Comparison of ENCODE assay signal across 31 cellular contexts in genomic region chr2:48247171-48247570, GRCh38.
"Had no signal": no experiment of that assay in that cellular context is flagged by ENCODE, and none has a peak within 500 bp of the region (broad histone marks: within the 10 kb centered on the region; RNA-seq: fewer than 3 reads in every experiment).

No MANE protein-coding gene starts in this region.

- H3K27ac Mint-ChIP-seq: activated CD4-positive, alpha-beta memory T cell treated with anti-CD3 and anti-CD28 coated beads for 36 hours; activated CD4-positive, alpha-beta T cell treated with anti-CD3 and anti-CD28 coated beads, Interleukin-2, amount 10 ng/mL, durations not matched to agents 24 days and 14 days; activated T-helper 1 cell treated with anti-CD3 and anti-CD28 coated beads, Interleukin-12 subunit alpha, Interleukin-12 subunit beta, Interleukin-2, Interleukin-4 antibody, amounts not matched to agents 30 ng/mL and 10 ng/mL and 1 ng/mL, durations not matched to agents 14 hours and 24 hours and 36 hours; effector memory CD8-positive, alpha-beta T cell; mesothelial cell of epicardium; naive B cell; progenitor cell of endocrine pancreas; stimulated activated effector memory CD8-positive, alpha-beta T cell treated with anti-CD3 and anti-CD28 coated beads, Interleukin-12 subunit alpha, Interleukin-12 subunit beta, amount 100 ng/mL, for 72 hours; stimulated activated naive CD8-positive, alpha-beta T cell treated with anti-CD3 and anti-CD28 coated beads, Interleukin-15, amount 100 ng/mL, for 72 hours; T-helper 1 cell treated with Interleukin-12 subunit alpha and Interleukin-12 subunit beta and Interleukin-4 antibody, amounts not matched to agents 30 μg/mL and 1 μg/mL, for 36 hours had no signal

- H3K36me3 Mint-ChIP-seq: activated CD4-positive, alpha-beta memory T cell treated with anti-CD3 and anti-CD28 coated beads for 36 hours; mesothelial cell of epicardium; naive B cell; stimulated activated effector memory CD8-positive, alpha-beta T cell treated with anti-CD3 and anti-CD28 coated beads, Interleukin-12 subunit alpha, Interleukin-12 subunit beta, amount 100 ng/mL, for 72 hours had no signal

- H3K27ac ChIP-seq: brain microvascular endothelial cell, gastrocnemius medialis, left lung, ovary, right lobe of liver, skin epidermis, upper lobe of left lung, vagina, VCaP had no signal

- H3K9me3 Mint-ChIP-seq: activated CD4-positive, alpha-beta memory T cell treated with anti-CD3 and anti-CD28 coated beads for 36 hours; activated CD4-positive, alpha-beta T cell treated with anti-CD3 and anti-CD28 coated beads, Interleukin-2, amount 10 ng/mL, durations not matched to agents 24 days and 14 days; activated T-helper 1 cell treated with anti-CD3 and anti-CD28 coated beads, Interleukin-12 subunit alpha, Interleukin-12 subunit beta, Interleukin-2, Interleukin-4 antibody, amounts not matched to agents 30 ng/mL and 10 ng/mL and 1 ng/mL, durations not matched to agents 14 hours and 24 hours and 36 hours; effector memory CD8-positive, alpha-beta T cell; mesothelial cell of epicardium; naive B cell; stimulated activated effector memory CD8-positive, alpha-beta T cell treated with anti-CD3 and anti-CD28 coated beads, Interleukin-12 subunit alpha, Interleukin-12 subunit beta, amount 100 ng/mL, for 72 hours; T-helper 1 cell treated with Interleukin-12 subunit alpha and Interleukin-12 subunit beta and Interleukin-4 antibody, amounts not matched to agents 30 μg/mL and 1 μg/mL, for 36 hours had no signal

- DNase-seq: activated CD4-positive, alpha-beta memory T cell treated with anti-CD3 and anti-CD28 coated beads for 36 hours; activated CD4-positive, alpha-beta T cell treated with anti-CD3 and anti-CD28 coated beads, Interleukin-2, amount 10 ng/mL, durations not matched to agents 24 days and 14 days; activated CD8-positive, alpha-beta memory T cell treated with anti-CD3 and anti-CD28 coated beads, Interleukin-2, amount 50 U/mL, for 4 hours; activated effector memory CD4-positive, alpha-beta T cell treated with anti-CD3 and anti-CD28 coated beads, Interleukin-2, amount 50 U/mL, for 16 hours; activated naive CD4-positive, alpha-beta T cell treated with anti-CD3 and anti-CD28 coated beads, Interleukin-2, amount 50 U/mL, for 16 hours; activated T-cell treated with anti-CD3 and anti-CD28 coated beads, Interleukin-2, amount 50 U/mL, for 1 hour; amniotic stem cell; brain microvascular endothelial cell; caudate nucleus; cortex of kidney; effector memory CD8-positive, alpha-beta T cell; gastrocnemius medialis; glutamatergic neuron; left lung; naive B cell; ovary; right lobe of liver; stimulated activated CD4-positive, alpha-beta T cell treated with anti-CD3 and anti-CD28 coated beads, Interleukin-4, amount 100 ng/mL, for 24 hours; stimulated activated naive CD8-positive, alpha-beta T cell treated with anti-CD3 and anti-CD28 coated beads, Interleukin-15, amount 100 ng/mL, for 72 hours; substantia nigra; T-helper 9 cell; upper lobe of left lung had no signal

- H3K9me3 ChIP-seq: gastrocnemius medialis, left lung, ovary, right lobe of liver, upper lobe of left lung, vagina had no signal

- H3K27me3 ChIP-seq: brain microvascular endothelial cell, gastrocnemius medialis, left lung, ovary, right lobe of liver, upper lobe of left lung, vagina had no signal

- H3K4me1 Mint-ChIP-seq: stimulated activated effector memory CD8-positive, alpha-beta T cell treated with anti-CD3 and anti-CD28 coated beads, Interleukin-12 subunit alpha, Interleukin-12 subunit beta, amount 100 ng/mL, for 72 hours had no signal

- H3K36me3 ChIP-seq: brain microvascular endothelial cell, gastrocnemius medialis, left lung, ovary, right lobe of liver, upper lobe of left lung, vagina had no signal

- H3K4me3 ChIP-seq: gastrocnemius medialis, left lung, lung, ovary, right lobe of liver, skin epidermis, upper lobe of left lung, vagina had no signal

- H3K27me3 Mint-ChIP-seq: activated CD4-positive, alpha-beta memory T cell treated with anti-CD3 and anti-CD28 coated beads for 36 hours; effector memory CD8-positive, alpha-beta T cell; naive B cell; progenitor cell of endocrine pancreas; stimulated activated naive CD8-positive, alpha-beta T cell treated with anti-CD3 and anti-CD28 coated beads, Interleukin-15, amount 100 ng/mL, for 72 hours had no signal

- H3K4me3 Mint-ChIP-seq: activated CD4-positive, alpha-beta memory T cell treated with anti-CD3 and anti-CD28 coated beads for 36 hours; activated CD4-positive, alpha-beta T cell treated with anti-CD3 and anti-CD28 coated beads, Interleukin-2, amount 10 ng/mL, durations not matched to agents 24 days and 14 days; activated T-helper 1 cell treated with anti-CD3 and anti-CD28 coated beads, Interleukin-12 subunit alpha, Interleukin-12 subunit beta, Interleukin-2, Interleukin-4 antibody, amounts not matched to agents 30 ng/mL and 10 ng/mL and 1 ng/mL, durations not matched to agents 14 hours and 24 hours and 36 hours; effector memory CD8-positive, alpha-beta T cell; mesothelial cell of epicardium; naive B cell; stimulated activated effector memory CD8-positive, alpha-beta T cell treated with anti-CD3 and anti-CD28 coated beads, Interleukin-12 subunit alpha, Interleukin-12 subunit beta, amount 100 ng/mL, for 72 hours; stimulated activated naive CD8-positive, alpha-beta T cell treated with anti-CD3 and anti-CD28 coated beads, Interleukin-15, amount 100 ng/mL, for 72 hours; T-helper 1 cell treated with Interleukin-12 subunit alpha and Interleukin-12 subunit beta and Interleukin-4 antibody, amounts not matched to agents 30 μg/mL and 1 μg/mL, for 36 hours had no signal
